8 cellular contexts compared by ENCODE assay signal in the genomic region with DNA sequence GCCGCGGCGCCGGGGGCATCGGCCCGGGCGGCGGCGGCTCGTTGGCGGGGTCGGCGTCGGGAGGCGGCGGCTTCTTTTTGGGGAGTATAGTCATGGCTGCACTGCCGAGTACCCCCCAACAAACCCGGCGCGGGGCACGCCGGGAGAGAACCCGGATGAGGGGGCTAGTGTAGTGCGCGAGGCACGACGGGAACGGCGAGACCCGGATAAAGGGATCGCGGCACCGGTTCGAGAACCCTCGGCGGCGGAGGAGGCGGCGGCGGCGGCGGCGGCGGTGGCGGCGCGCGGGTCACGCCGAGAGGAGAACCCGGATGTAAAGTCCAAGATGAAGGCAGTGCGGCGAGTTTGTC. TPM values are rescaled to one million over a fixed set of nuclear protein-coding genes. Genes with fewer than 3 reads are reported as not detected.
A peak's percentile ranks its signal among the peaks of the same experiment; 100 is the strongest.
DNase-seq lines count a peak whose midpoint lies in the region; ATAC-seq and TF ChIP-seq lines count a peak whose summit lies in the region.

A gene with protein sequence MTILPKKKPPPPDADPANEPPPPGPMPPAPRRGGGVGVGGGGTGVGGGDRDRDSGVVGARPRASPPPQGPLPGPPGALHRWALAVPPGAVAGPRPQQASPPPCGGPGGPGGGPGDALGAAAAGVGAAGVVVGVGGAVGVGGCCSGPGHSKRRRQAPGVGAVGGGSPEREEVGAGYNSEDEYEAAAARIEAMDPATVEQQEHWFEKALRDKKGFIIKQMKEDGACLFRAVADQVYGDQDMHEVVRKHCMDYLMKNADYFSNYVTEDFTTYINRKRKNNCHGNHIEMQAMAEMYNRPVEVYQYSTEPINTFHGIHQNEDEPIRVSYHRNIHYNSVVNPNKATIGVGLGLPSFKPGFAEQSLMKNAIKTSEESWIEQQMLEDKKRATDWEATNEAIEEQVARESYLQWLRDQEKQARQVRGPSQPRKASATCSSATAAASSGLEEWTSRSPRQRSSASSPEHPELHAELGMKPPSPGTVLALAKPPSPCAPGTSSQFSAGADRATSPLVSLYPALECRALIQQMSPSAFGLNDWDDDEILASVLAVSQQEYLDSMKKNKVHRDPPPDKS (minus strand): TSS at position 131 of the 350 bp plus-strand sequence. CDS start 37 bp downstream, at position 94.

- peak within 1 kb of the TSS; percentile 67 for H3K27ac ChIP-seq in KMS-11

- H3K27me3 ChIP-seq in KMS-11 (ENCODE audit: insufficient read depth, low read depth) (no peaks in the 10 kb centered on the region), kidney epithelial cell (ENCODE audit: control insufficient read depth, insufficient read depth, low read length) (no peaks in the 10 kb centered on the region)

- peaks cover 7% of the 10 kb centered on the region for H3K36me3 Mint-ChIP-seq in MCF 10A (ENCODE audit: insufficient read depth, unreplicated experiment)

- peak within 1 kb of the TSS; percentile 66; the same call in 1 of the 2 replicates for H2AFZ ChIP-seq in KMS-11 (ENCODE audit: low read depth)

- peak within 1 kb of the TSS; percentile 94 for H3K4me3 Mint-ChIP-seq in MCF 10A (ENCODE audit: unreplicated experiment)

- H3K4me1 ChIP-seq in KMS-11 (ENCODE audit: low read depth, poor library complexity, severe bottlenecking), result peaks cover 19% of the 10 kb centered on the region

- H3K9me3 Mint-ChIP-seq in MCF 10A (ENCODE audit: unreplicated experiment), result no peaks in the 10 kb centered on the region

- H3K9ac ChIP-seq in KMS-11, result peak within 1 kb of the TSS; percentile 58; the same call in 1 of the 2 replicates

- no peak for TF ChIP-seq CTCF in KMS-11 (conservative IDR thresholded peaks at IDR 0.05; ENCODE audit: low read depth, low read length)
- TF ChIP-seq CTCF in MCF 10A (IDR thresholded peaks at IDR 0.05; ENCODE audit: unreplicated experiment), result no peak
- no peak for TF ChIP-seq CTCF in kidney epithelial cell (IDR thresholded peaks at IDR 0.05; ENCODE audit: insufficient read depth, low read length, poor library complexity, severe bottlenecking)

- intact Hi-C loops in MCF 10A (cut with micrococcal nuclease), result no loop called here

- peak within 1 kb of the TSS; percentile 69 for H3K4me2 ChIP-seq in KMS-11

- peak within 1 kb of the TSS; percentile 100 for H3K27ac Mint-ChIP-seq in MCF 10A (ENCODE audit: low read depth, unreplicated experiment)

- no peaks in the 10 kb centered on the region for H4K20me1 ChIP-seq in KMS-11 (ENCODE audit: insufficient read depth)

- ATAC-seq in GM21529 (IDR thresholded peaks at IDR 0.05; ENCODE audit: unreplicated experiment) (peak; percentile 39), GM18870 (IDR thresholded peaks at IDR 0.05; ENCODE audit: unreplicated experiment) (no peak)

- H3K36me3 ChIP-seq in KMS-11 (ENCODE audit: insufficient read depth) (no peaks in the 10 kb centered on the region), kidney epithelial cell (ENCODE audit: control insufficient read depth, insufficient read depth, low read length) (no peaks in the 10 kb centered on the region)

- H3K4me3 ChIP-seq in KMS-11 (IDR thresholded peaks at IDR 0.05; ENCODE audit: insufficient read depth, low read depth, low read length) (no peak within 1 kb of the TSS), kidney epithelial cell (ENCODE audit: low read depth, low read length) (peak within 1 kb of the TSS; percentile 48)

- H3K4me1 Mint-ChIP-seq in MCF 10A (ENCODE audit: insufficient read depth, unreplicated experiment), result peaks cover 5% of the 10 kb centered on the region

- DNase-seq in DMS114 treated with DMSO at 0.1 percent for 48 hours (lab: John Stamatoyannopoulos, UW; ENCODE audit: unreplicated experiment) (peak; percentile 59), T1000 (lab: John Stamatoyannopoulos, UW) (peak; percentile 78), MCF 10A (ENCODE audit: unreplicated experiment) (no peak), kidney epithelial cell (ENCODE audit: low read depth) (no peak)
- DNase-seq in stimulated activated CD4-positive, alpha-beta T cell treated with anti-CD3 and anti-CD28 coated beads, Interleukin-1b, Interleukin-23, amount 100 ng/mL, for 24 hours (ENCODE audit: low read depth in 4 of 4, low spot score in 1 of 4), result peak in 3 of 4 experiments; percentile 39 to 69 (median 63)

- POLR2A ChIA-PET in MCF 10A (lab: Yijun Ruan, JAX), result interaction anchor here (0.6 to 4.3 kb wide), 16 partner anchors 9 to 261 kb away, joined by 3 to 57 read pairs (median 4); a partner anchor contains a TSS

- CTCF ChIA-PET in MCF 10A (lab: Yijun Ruan, JAX), result interaction anchor here (1.4 to 2.1 kb wide), 3 partner anchors 11 to 86 kb away, joined by 3 to 15 read pairs (median 5); a partner anchor contains a TSS

- H3K79me2 ChIP-seq in KMS-11 (ENCODE audit: insufficient read depth, low read depth), result peaks cover 16% of the 10 kb centered on the region; the same call in 1 of the 2 replicates

- H3K27me3 Mint-ChIP-seq in MCF 10A (ENCODE audit: insufficient read depth, unreplicated experiment), result no peaks in the 10 kb centered on the region

- no TSS peak for BruUV-seq in MCF 10A (replicated peaks; lab: Mats Ljungman, UMichigan)

RNA-seq across cellular contexts. Expression of the gene that starts here (rescaled TPM):
- 35.1 and 38.7 TPM in 2 replicates for total RNA-seq in MCF 10A (2022)
- total RNA-seq in kidney epithelial cell, result 51.7 and 56.0 TPM in 2 replicates

Comparison
In these comparisons a context has a peak if more than half of its experiments do, and no peak if none do; other contexts are left out.
1. DNase-seq: peak in DMS114 treated with DMSO at 0.1 percent for 48 hours (single experiment), T1000 (single experiment) and stimulated activated CD4-positive, alpha-beta T cell treated with anti-CD3 and anti-CD28 coated beads, Interleukin-1b, Interleukin-23, amount 100 ng/mL, for 24 hours (3 of 4); none in MCF 10A (single experiment) and kidney epithelial cell (single experiment).